In the genomic region with DNA sequence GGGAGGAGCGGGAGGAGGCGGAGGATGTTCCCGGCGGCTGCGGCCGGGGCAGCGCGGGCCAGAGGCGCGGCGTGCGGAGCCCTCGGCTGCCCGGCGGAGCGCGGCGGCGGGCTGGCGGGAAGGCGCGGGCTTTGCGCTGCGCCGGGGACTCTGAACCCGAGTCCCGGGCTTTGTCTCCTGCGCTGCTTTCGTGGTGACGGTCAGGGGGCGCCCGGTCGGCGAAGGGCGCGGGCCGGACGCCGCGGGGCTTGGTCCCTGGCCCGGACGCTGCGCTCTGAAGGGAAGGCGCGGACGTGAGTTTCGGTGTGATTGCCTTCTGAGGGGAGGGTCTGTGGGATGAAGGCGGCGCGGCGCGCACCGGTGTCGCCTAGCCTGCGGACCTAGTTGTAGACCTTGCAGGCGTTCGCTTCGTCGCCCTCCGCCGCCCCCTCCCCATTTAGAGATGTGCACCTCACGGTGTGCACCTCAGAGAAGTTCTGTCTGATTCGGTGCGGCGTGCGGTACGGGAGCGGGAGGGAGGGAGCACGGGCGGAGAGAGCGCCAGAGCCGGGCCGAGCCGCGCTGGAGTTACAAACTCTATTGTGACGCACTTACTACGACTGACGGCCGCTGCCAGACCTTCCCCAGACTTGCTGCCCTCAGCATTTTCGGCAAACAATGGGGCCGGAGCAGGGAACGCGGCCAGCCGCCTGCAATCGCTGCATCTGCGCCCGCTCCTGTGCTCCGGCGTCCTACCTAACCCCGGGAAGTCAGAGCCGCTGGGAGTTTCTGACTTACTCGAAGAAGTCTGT, we compare ENCODE assay signal across 8 cellular contexts. TPM values are rescaled to one million over a fixed set of nuclear protein-coding genes. Genes with fewer than 3 reads are reported as not detected.
DNase-seq lines count a peak whose midpoint lies in the region; ATAC-seq, FAIRE-seq and TF ChIP-seq lines count a peak whose summit lies in the region.

No MANE protein-coding gene starts in this region.

- peak overlapping the region; percentile 87 to 95 for H3K4me2 ChIP-seq in H1 (ENCODE audit: insufficient read depth in 1 of 2, low read depth in 2 of 2, low read length in 2 of 2)

- peaks cover 0 to 27% (median 13%) of the 10 kb centered on the region in 4 experiments; a peak in 5 of 7 replicates for H3K4me1 ChIP-seq in H1 (replicated peaks in 1 of 4; ENCODE audit: control insufficient read depth in 3 of 4, insufficient read depth in 4 of 4, low read length in 3 of 4)
- peaks cover 44% of the 10 kb centered on the region for H3K4me1 ChIP-seq in lower lobe of right lung

- no peak; a peak in 1 of 3 replicates for TF ChIP-seq POLR2A in H1 (IDR thresholded peaks at IDR 0.05; ENCODE audit: control extremely low read depth in 1 of 2, low read depth in 2 of 2, low read length in 2 of 2)

- peaks cover 39% of the 10 kb centered on the region for H3K23me2 ChIP-seq in H1 (ENCODE audit: low read depth, low read length)

- H3K4ac ChIP-seq in H1 (replicated peaks; ENCODE audit: insufficient read length, low read depth, low read length), result no peak overlapping the region

- no peak overlapping the region for H2AK5ac ChIP-seq in H1 (ENCODE audit: low read depth, low read length)

- peaks cover 16% of the 10 kb centered on the region for H3K9me3 ChIP-seq in AG04450 (ENCODE audit: control insufficient read depth, insufficient read depth, low read length)
- H3K9me3 ChIP-seq in H1 (ENCODE audit: insufficient read depth in 2 of 2, low read depth in 1 of 2, low read length in 1 of 2), result no peaks in the 10 kb centered on the region
- no peaks in the 10 kb centered on the region for H3K9me3 ChIP-seq in lower lobe of right lung

- H4K5ac ChIP-seq in H1 (ENCODE audit: insufficient read length, low read depth, low read length), result peak overlapping the region; percentile 61

- WGBS in H1 (ENCODE audit: extremely low coverage in 1 of 2, insufficient coverage in 1 of 2, insufficient read length in 1 of 2, insufficient replicate concordance in 2 of 2, low coverage in 1 of 2, low lambda C conversion rate in 2 of 2, missing lambda C conversion rate in 1 of 2), 2 experiments, result 2% methylated on average over 38 of the region's 92 CpGs; no CpG with 5 or more reads in 1 of the 2 experiments

- POLR2A ChIA-PET in AG04450 (lab: Yijun Ruan, JAX) (no interaction called here), H1 (lab: Charles Lee; ENCODE audit: partially characterized antibody) (interaction anchor here (1.4 kb wide), 1 partner anchor 9 kb away, joined by 5 read pairs; no protein-coding TSS in a partner anchor)
- POLR2A ChIA-PET in activated CD4-positive, alpha-beta T cell treated with anti-CD3 and anti-CD28 coated beads, Interleukin-2, amount 10 ng/mL, durations not matched to agents 7 days and 5 days (lab: Charles Lee), result no interaction called here

- H3K4me1 Mint-ChIP-seq in activated CD4-positive, alpha-beta T cell treated with anti-CD3 and anti-CD28 coated beads, Interleukin-2, amount 10 ng/mL, durations not matched to agents 7 days and 5 days, result peaks cover 30% of the 10 kb centered on the region

- no peak; a peak in 1 of 4 replicates for TF ChIP-seq RAD21 in H1 (IDR thresholded peaks at IDR 0.05 in 1 of 2, conservative IDR thresholded peaks at IDR 0.05 in 1 of 2; ENCODE audit: low read depth in 2 of 2, low read length in 2 of 2)

- peaks cover 31% of the 10 kb centered on the region for H3K27me3 Mint-ChIP-seq in activated CD4-positive, alpha-beta T cell treated with anti-CD3 and anti-CD28 coated beads, Interleukin-2, amount 10 ng/mL, durations not matched to agents 7 days and 5 days

- peaks cover 7 to 11% of the 10 kb centered on the region in 2 experiments for H4K20me1 ChIP-seq in H1 (replicated peaks in 1 of 2; ENCODE audit: control insufficient read depth in 1 of 2, insufficient read depth in 2 of 2, low read length in 2 of 2)

- no peak overlapping the region for H2BK20ac ChIP-seq in H1 (ENCODE audit: low read length)

- 0 out of 3 replicates have a peak, but pooled peaks of 1 of the 2 experiments have one; percentile 9 for TF ChIP-seq EP300 in H1 (IDR thresholded peaks at IDR 0.05; ENCODE audit: borderline replicate concordance in 1 of 2, low read depth in 2 of 2, low read length in 2 of 2)

- peaks cover 6 to 39% (median 19%) of the 10 kb centered on the region in 4 experiments for H3K36me3 ChIP-seq in H1 (ENCODE audit: control insufficient read depth in 2 of 4, insufficient read depth in 4 of 4, low read length in 3 of 4)
- peaks cover 42% of the 10 kb centered on the region for H3K36me3 ChIP-seq in lower lobe of right lung

- H2BK120ac ChIP-seq in H1 (replicated peaks; ENCODE audit: low read depth, low read length), result no peak overlapping the region

- peak overlapping the region; percentile 34; the same call in 1 of the 2 replicates for H2AFZ ChIP-seq in H1 (ENCODE audit: low read length)

- TF ChIP-seq CTCF in AG04450 (IDR thresholded peaks at IDR 0.05; ENCODE audit: low read depth, low read length), result no peak
- no peak for TF ChIP-seq CTCF in H1 (IDR thresholded peaks at IDR 0.05; ENCODE audit: control extremely low read depth in 1 of 3, insufficient read depth in 1 of 3, low read depth in 1 of 3, low read length in 3 of 3)
- TF ChIP-seq CTCF in lower lobe of right lung (IDR thresholded peaks at IDR 0.05), result no peak

- no peak overlapping the region for H3K14ac ChIP-seq in H1 (ENCODE audit: insufficient read length)

- H3K4me3 ChIP-seq in AG04450 (ENCODE audit: low read depth, low read length) (peak overlapping the region; percentile 90), H1 (ENCODE audit: extremely low read depth in 1 of 4, insufficient read depth in 2 of 4, low read depth in 3 of 4, low read length in 4 of 4) (peak overlapping the region; percentile 74 to 93 (median 90)), lower lobe of right lung (peak overlapping the region; percentile 88)

- H3K18ac ChIP-seq in H1 (ENCODE audit: extremely low read depth, low read length), result peak overlapping the region; percentile 90

- H2BK5ac ChIP-seq in H1 (ENCODE audit: low read depth, low read length), result no peak overlapping the region; the same call in 1 of the 2 replicates

- H3K27me3 ChIP-seq in AG04450 (ENCODE audit: control insufficient read depth, insufficient read depth, low read length) (peaks cover 19% of the 10 kb centered on the region), H1 (replicated peaks in 1 of 4; ENCODE audit: control insufficient read depth in 3 of 4, extremely low read depth in 1 of 4, insufficient read depth in 3 of 4, low read length in 3 of 4) (peaks cover 17 to 36% (median 31%) of the 10 kb centered on the region in 4 experiments; a peak in 6 of 7 replicates), lower lobe of right lung (ENCODE audit: low read depth) (peaks cover 21% of the 10 kb centered on the region)

- H3K79me1 ChIP-seq in H1 (ENCODE audit: low read depth, low read length), result no peaks in the 10 kb centered on the region; the same call in 1 of the 2 replicates

- DNase-seq in AG04450 (ENCODE audit: low read depth, low spot score) (peak; percentile 42), NCI-H2196 (lab: John Stamatoyannopoulos, UW; ENCODE audit: unreplicated experiment) (peak; percentile 77), H1 (ENCODE audit: low read depth in 1 of 2, low spot score in 2 of 2) (peak in 1 of 2 experiments; percentile 81), lower lobe of right lung (peak; percentile 87), NCI-H128 (lab: John Stamatoyannopoulos, UW; ENCODE audit: unreplicated experiment) (no peak)
- peak; percentile 29 for DNase-seq in activated CD4-positive, alpha-beta T cell treated with anti-CD3 and anti-CD28 coated beads, Interleukin-2, amount 10 ng/mL, durations not matched to agents 7 days and 5 days
- DNase-seq in stimulated activated CD8-positive, alpha-beta memory T cell treated with anti-CD3 and anti-CD28 coated beads, Interleukin-2, amount 100 ng/mL, for 48 hours (ENCODE audit: low read depth in 2 of 2), result peak; percentile 14 to 17

- H2BK15ac ChIP-seq in H1 (ENCODE audit: low read length), result no peak overlapping the region

- peak overlapping the region; percentile 21 for H3K56ac ChIP-seq in H1 (replicated peaks; ENCODE audit: insufficient read length, low read depth, low read length)

- intact Hi-C loops in lower lobe of right lung (cut with DNase I), result no loop called here

- no peak overlapping the region for H3K23ac ChIP-seq in H1 (ENCODE audit: insufficient read length)

- peak overlapping the region; percentile 92 for H3K4me3 Mint-ChIP-seq in activated CD4-positive, alpha-beta T cell treated with anti-CD3 and anti-CD28 coated beads, Interleukin-2, amount 10 ng/mL, durations not matched to agents 7 days and 5 days

- no peaks in the 10 kb centered on the region for H3K9me3 Mint-ChIP-seq in activated CD4-positive, alpha-beta T cell treated with anti-CD3 and anti-CD28 coated beads, Interleukin-2, amount 10 ng/mL, durations not matched to agents 7 days and 5 days

- peaks cover 0 to 47% of the 10 kb centered on the region in 2 experiments; a peak in 2 of 4 replicates for H3K79me2 ChIP-seq in H1 (ENCODE audit: control insufficient read depth in 1 of 2, insufficient read depth in 2 of 2, low read length in 2 of 2)

- H3K27ac ChIP-seq in AG04450 (ENCODE audit: low read depth, low read length), result peak overlapping the region; percentile 61
- peak overlapping the region; percentile 64; the same call in 1 of the 2 replicates for H3K27ac ChIP-seq in H1 (ENCODE audit: low read depth, low read length)
- H3K27ac ChIP-seq in lower lobe of right lung, result peak overlapping the region; percentile 91

- CTCF ChIA-PET in AG04450 (lab: Charles Lee) (no interaction called here), H1 (lab: Charles Lee; ENCODE audit: partially characterized antibody) (interaction anchor here (0.6 to 2.4 kb wide), 2 partner anchors 10 to 247 kb away, joined by 3 to 10 read pairs; no protein-coding TSS in a partner anchor)
- CTCF ChIA-PET in activated CD4-positive, alpha-beta T cell treated with anti-CD3 and anti-CD28 coated beads, Interleukin-2, amount 10 ng/mL, durations not matched to agents 7 days and 5 days (lab: Charles Lee), result no interaction called here

- H4K91ac ChIP-seq in H1 (replicated peaks; ENCODE audit: insufficient read length, low read length), result peak overlapping the region; percentile 67

- ATAC-seq in GM19372 (IDR thresholded peaks at IDR 0.05; ENCODE audit: low read depth, unreplicated experiment) (peak; percentile 1), lower lobe of right lung (peak; percentile 50 to 51)

- H2BK12ac ChIP-seq in H1 (ENCODE audit: low read depth, low read length), result 0 out of 2 replicates have a peak overlapping the region, but pooled peaks have one; percentile 17

- H4K8ac ChIP-seq in H1 (ENCODE audit: extremely low read depth, insufficient read depth, low read length), result peak overlapping the region; percentile 93

- peak overlapping the region; percentile 68 to 87 (median 78) for H3K9ac ChIP-seq in H1 (replicated peaks in 1 of 4; ENCODE audit: extremely low read depth in 1 of 4, low read depth in 3 of 4, low read length in 3 of 4)

- no peak for FAIRE-seq in H1 (lab: Jason Lieb, UNC)

- H3K36me3 Mint-ChIP-seq in activated CD4-positive, alpha-beta T cell treated with anti-CD3 and anti-CD28 coated beads, Interleukin-2, amount 10 ng/mL, durations not matched to agents 7 days and 5 days (ENCODE audit: low read depth), result peaks cover 37% of the 10 kb centered on the region

- peak overlapping the region; percentile 75 for H3K27ac Mint-ChIP-seq in activated CD4-positive, alpha-beta T cell treated with anti-CD3 and anti-CD28 coated beads, Interleukin-2, amount 10 ng/mL, durations not matched to agents 7 days and 5 days

RNA-seq across cellular contexts. Expression of a gene that starts 2.1 kb away (rescaled TPM):
- polyA plus RNA-seq in AG04450 (2011; rRNA removed) (3.4 and 4.2 TPM in 2 replicates), H1 (2011; rRNA removed) (7.5 and 8.8 TPM in 2 replicates)
- 4.8 and 7.0 TPM in 2 replicates for polyA minus RNA-seq in AG04450 (2011; rRNA and poly(A)+ RNA removed)
- 10 to 100 TPM; 11.1 to 11.2 TPM for total RNA-seq in activated CD4-positive, alpha-beta T cell treated with anti-CD3 and anti-CD28 coated beads, Interleukin-2, amount 10 ng/mL, durations not matched to agents 7 days and 5 days
- total RNA-seq in H1 (2021; fragmentation: NEBNext Ultra II Directional; extraction: Animal tissue kit (Norgen Biotek cat#: 25700)), result 17.9 and 22.9 TPM in 2 replicates
- polyA plus RNA-seq in H1 (2011; cell fraction: cytosol; rRNA removed), result 6.2 TPM
- polyA plus RNA-seq in H1 (2011; cell fraction: nucleus; rRNA removed), result 15.6 TPM
- polyA plus RNA-seq in H1 (2012, experiment 1 of 2), result 9.7 to 11.6 TPM (median 10.4 TPM) in 4 replicates
- 3.2 TPM for polyA plus RNA-seq in H1 (2012, experiment 2 of 2)
- polyA plus RNA-seq in H1 (2013, experiment 1 of 2), result 7.2 TPM
- polyA plus RNA-seq in H1 (2013, experiment 2 of 2), result 9.4 TPM
- 10.5 and 11.0 TPM in 2 replicates for polyA minus RNA-seq in H1 (2011; rRNA and poly(A)+ RNA removed)
- 8.6 TPM for polyA minus RNA-seq in H1 (2011; cell fraction: cytosol; rRNA and poly(A)+ RNA removed)
- 38.6 TPM for polyA minus RNA-seq in H1 (2011; cell fraction: nucleus; rRNA and poly(A)+ RNA removed)
- total RNA-seq in lower lobe of right lung, result 23.7 TPM
